Comparison of ENCODE assay signal across 22 cellular contexts in genomic region chr15:57538822-57539221, GRCh38. TPM values are rescaled to one million over a fixed set of nuclear protein-coding genes. Genes with fewer than 3 reads are reported as not detected.
"Had no signal": no experiment of that assay in that cellular context is flagged by ENCODE, and none has a peak within 500 bp of the region (broad histone marks: within the 10 kb centered on the region; RNA-seq: fewer than 3 reads in every experiment).

No MANE protein-coding gene starts in this region.

- H3K9ac ChIP-seq: parathyroid adenoma had no signal

- H3K9me3 ChIP-seq: heart left ventricle, psoas muscle, suprapubic skin, tibial artery, upper lobe of left lung, uterus had no signal

- ATAC-seq: esophagus mucosa; heart left ventricle; naive thymus-derived CD4-positive, alpha-beta T cell; psoas muscle; stimulated activated naive CD8-positive, alpha-beta T cell treated with anti-CD3 and anti-CD28 coated beads, Interleukin-15, Interleukin-2, amounts not matched to agents 100 U/mL and 50 U/mL, for 24 hours had no signal

- H3K4me1 ChIP-seq: parathyroid adenoma, psoas muscle had no signal

- H3K36me3 ChIP-seq: tibial artery, uterus had no signal

- FAIRE-seq: frontal cortex had no signal

- H3K27ac ChIP-seq: coronary artery, heart left ventricle, parathyroid adenoma, psoas muscle, suprapubic skin, tibial artery, upper lobe of left lung, uterus had no signal

- H3K4me3 ChIP-seq: coronary artery, dorsolateral prefrontal cortex, heart left ventricle, psoas muscle, smooth muscle cell, suprapubic skin, tibial artery, upper lobe of left lung, uterus had no signal

- H3K27me3 ChIP-seq: dorsolateral prefrontal cortex, heart left ventricle, suprapubic skin, tibial artery, upper lobe of left lung, uterus had no signal

- DNase-seq: cerebellar nuclear complex; dorsolateral prefrontal cortex; effector CD8-positive, alpha-beta T cell; heart left ventricle; hippocampal formation; kidney glomerular epithelial cell; naive thymus-derived CD4-positive, alpha-beta T cell; nucleus accumbens; psoas muscle; stimulated activated CD4-positive, alpha-beta T cell treated with anti-CD3 and anti-CD28 coated beads, Interleukin-2, amount 100 ng/mL, for 48 hours; stimulated activated naive CD8-positive, alpha-beta T cell treated with anti-CD3 and anti-CD28 coated beads, Interleukin-15, Interleukin-2, amounts not matched to agents 100 U/mL and 50 U/mL, for 24 hours; tibial artery; upper lobe of left lung; uterus had no signal

RNA-seq across cellular contexts. Expression of gene MYZAP, which starts 52.9 kb away (rescaled TPM):
- polyA plus RNA-seq: fibroblast of lung, neural cell had no signal
